In the genomic region with DNA sequence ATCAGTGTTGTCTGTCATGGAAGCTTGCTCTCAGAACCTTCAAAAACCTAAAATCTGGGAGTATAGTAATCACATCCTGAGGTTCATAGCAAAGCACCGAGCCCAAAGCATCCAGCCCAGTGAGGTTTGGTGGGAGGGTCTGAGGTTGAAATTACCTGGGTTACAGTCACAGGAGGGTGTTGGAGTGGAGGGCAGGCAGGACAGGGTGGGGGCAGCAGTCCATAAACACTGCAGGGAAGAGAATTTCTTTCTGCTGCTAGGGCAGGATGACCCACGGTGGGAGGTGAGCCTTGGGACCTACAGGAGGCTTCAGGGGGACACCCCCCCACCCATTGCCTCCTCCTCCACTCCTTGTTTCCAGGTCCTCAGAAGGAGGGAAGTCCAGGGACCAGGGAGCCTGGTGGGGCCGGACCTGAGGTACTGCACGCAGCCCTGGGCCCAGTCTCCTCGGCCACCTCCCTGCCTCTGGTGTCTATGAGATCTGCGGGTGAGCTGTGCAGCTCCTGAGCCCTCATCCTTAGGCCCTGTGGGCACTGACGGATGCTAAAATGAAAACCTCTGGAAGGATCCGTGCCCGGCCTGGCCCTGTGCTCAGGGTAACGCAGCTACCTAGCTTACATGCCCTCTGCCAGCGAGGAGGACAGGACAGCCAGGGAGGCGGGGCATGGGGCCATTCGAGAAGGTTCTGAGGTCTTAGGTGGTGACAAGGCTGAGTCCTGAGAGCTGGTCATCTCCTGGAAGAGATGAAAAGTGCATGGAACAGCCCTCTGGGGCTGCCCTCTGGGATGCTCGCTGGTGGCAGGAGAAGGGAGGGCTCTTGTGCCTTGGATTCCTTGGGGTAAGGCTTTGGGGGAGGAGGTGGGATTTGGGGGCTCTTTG, we compare ENCODE assay signal across 20 cellular contexts. TPM values are rescaled to one million over a fixed set of nuclear protein-coding genes. Genes with fewer than 3 reads are reported as not detected.
DNase-seq lines count a peak whose midpoint lies in the region; ATAC-seq and TF ChIP-seq lines count a peak whose summit lies in the region.
"Had no signal": no experiment of that assay in that cellular context is flagged by ENCODE, and none has a peak within 500 bp of the region (broad histone marks: within the 10 kb centered on the region; RNA-seq: fewer than 3 reads in every experiment).

No MANE protein-coding gene starts in this region.

- H3K36me3 Mint-ChIP-seq in T-helper 17 cell (ENCODE audit: low read depth), result peaks cover 3% of the 10 kb centered on the region
- H3K36me3 Mint-ChIP-seq: T-cell had no signal

- no peak for TF ChIP-seq EP300 in esophagus muscularis mucosa (IDR thresholded peaks at IDR 0.05)

- TF ChIP-seq POLR2A in esophagus muscularis mucosa (IDR thresholded peaks at IDR 0.05; ENCODE audit: low read depth), result no peak

- no peak overlapping the region for H3K9ac ChIP-seq in parathyroid adenoma

- no peak overlapping the region for H3K27ac Mint-ChIP-seq in T-helper 17 cell
- H3K27ac Mint-ChIP-seq: activated T-helper 17 cell treated with anti-CD3 and anti-CD28 coated beads, Interleukin-2, amount 50 U/mL, for 72 hours; stimulated activated naive CD8-positive, alpha-beta T cell treated with anti-CD3 and anti-CD28 coated beads, Interleukin-15, Interleukin-2, amounts not matched to agents 100 ng/mL and 50 ng/mL, for 24 hours; T-cell had no signal

- no peaks in the 10 kb centered on the region for H3K79me2 ChIP-seq in parathyroid adenoma

- H3K27ac ChIP-seq in esophagus muscularis mucosa (replicated peaks in 1 of 4) (peak overlapping the region; percentile 74 to 82 (median 76)), parathyroid adenoma (no peak overlapping the region), tibial artery (peak overlapping the region; percentile 18 to 70), substantia nigra (ENCODE audit: low read depth, low read length, poor library complexity, severe bottlenecking) (no peak overlapping the region)
- H3K27ac ChIP-seq: lower lobe of right lung had no signal

- H3K27me3 ChIP-seq in esophagus muscularis mucosa (peaks cover 0 to 22% (median 0%) of the 10 kb centered on the region in 4 donors), parathyroid adenoma (ENCODE audit: control insufficient read depth, insufficient read depth, low read length) (no peaks in the 10 kb centered on the region), tibial artery (peaks cover 0 to 18% of the 10 kb centered on the region in 2 donors)

- peaks cover 4% of the 10 kb centered on the region for H3K4me1 Mint-ChIP-seq in T-helper 17 cell
- H3K4me1 Mint-ChIP-seq: activated T-helper 17 cell treated with anti-CD3 and anti-CD28 coated beads, Interleukin-2, amount 50 U/mL, for 72 hours had no signal

- ATAC-seq in T-helper 17 cell, result no peak
- ATAC-seq: activated T-helper 17 cell treated with anti-CD3 and anti-CD28 coated beads, Interleukin-2, amount 50 U/mL, for 72 hours; T-cell had no signal

- no peaks in the 10 kb centered on the region for H3K9me3 ChIP-seq in T-helper 17 cell (ENCODE audit: control insufficient read depth, low read length, poor library complexity, severe bottlenecking)
- H3K9me3 ChIP-seq in esophagus muscularis mucosa, result no peaks in the 10 kb centered on the region
- no peaks in the 10 kb centered on the region for H3K9me3 ChIP-seq in parathyroid adenoma (ENCODE audit: control insufficient read depth, low read length)
- no peaks in the 10 kb centered on the region for H3K9me3 ChIP-seq in tibial artery
- H3K9me3 ChIP-seq: adrenal gland, lower lobe of right lung, MG63 had no signal

- 86% methylated on average over 14 of the region's 14 CpGs for WGBS in esophagus muscularis mucosa

- H3K4me2 ChIP-seq in parathyroid adenoma (ENCODE audit: low read length), result no peak overlapping the region

- peaks cover 9 to 37% (median 27%) of the 10 kb centered on the region in 4 donors for H3K4me1 ChIP-seq in esophagus muscularis mucosa
- H3K4me1 ChIP-seq in parathyroid adenoma, result peaks cover 6% of the 10 kb centered on the region
- peaks cover 0 to 17% (median 9%) of the 10 kb centered on the region in 4 donors for H3K4me1 ChIP-seq in tibial artery
- H3K4me1 ChIP-seq: Caco-2 had no signal

- H3K4me3 ChIP-seq in esophagus muscularis mucosa (no peak overlapping the region), parathyroid adenoma (ENCODE audit: low read depth, low read length) (no peak overlapping the region), tibial artery (no peak overlapping the region)
- H3K4me3 ChIP-seq: MG63 had no signal

- intact Hi-C loops in esophagus muscularis mucosa (cut with DNase I) (loop anchor here (10.0 kb wide), 1 partner anchor 759 kb away; a partner anchor contains a TSS), tibial artery (cut with DNase I; ENCODE audit: low total_unique reads) (loop anchor here (10.0 kb wide), 1 partner anchor 629 kb away; no protein-coding TSS in a partner anchor)

- peaks cover 42% of the 10 kb centered on the region for H3K27me3 Mint-ChIP-seq in T-helper 17 cell

- no peak for DNase-seq in T-helper 17 cell
- DNase-seq in esophagus muscularis mucosa (ENCODE audit: extremely low spot score), result peak; percentile 91
- no peak for DNase-seq in tibial artery
- no peak for DNase-seq in activated CD4-positive, alpha-beta T cell treated with anti-CD3 and anti-CD28 coated beads for 1 hour
- no peak for DNase-seq in substantia nigra (lab: John Stamatoyannopoulos, UW)
- no peak for DNase-seq in SKM-1 treated with dmso at 0.1 percent for 144 hours (lab: John Stamatoyannopoulos, UW; ENCODE audit: unreplicated experiment)
- DNase-seq: activated CD4-positive, CD25-positive, alpha-beta regulatory T cell; activated CD8-positive, alpha-beta memory T cell treated with anti-CD3 and anti-CD28 coated beads for 24 hours; adrenal gland; AML-193; Caco-2; cerebellar nuclear complex; lower lobe of right lung; MG63; NCI-H1694 treated with DMSO at 0.1 percent for 48 hours; NCI-H446 treated with DMSO at 0.1 percent for 48 hours; T-cell had no signal

- peak overlapping the region; percentile 9 for H3K4me3 Mint-ChIP-seq in T-helper 17 cell
- H3K4me3 Mint-ChIP-seq: activated T-helper 17 cell treated with anti-CD3 and anti-CD28 coated beads, Interleukin-2, amount 50 U/mL, for 72 hours; stimulated activated naive CD8-positive, alpha-beta T cell treated with anti-CD3 and anti-CD28 coated beads, Interleukin-15, Interleukin-2, amounts not matched to agents 100 ng/mL and 50 ng/mL, for 24 hours had no signal

- H2AFZ ChIP-seq in parathyroid adenoma, result peak overlapping the region; percentile 15

- no peaks in the 10 kb centered on the region for H3K36me3 ChIP-seq in esophagus muscularis mucosa
- no peaks in the 10 kb centered on the region for H3K36me3 ChIP-seq in parathyroid adenoma (ENCODE audit: control insufficient read depth, insufficient read depth, low read length)
- H3K36me3 ChIP-seq in tibial artery, result no peaks in the 10 kb centered on the region
- H3K36me3 ChIP-seq: adrenal gland, lower lobe of right lung, MG63 had no signal

- TF ChIP-seq CTCF in esophagus muscularis mucosa (IDR thresholded peaks at IDR 0.05) (no peak), parathyroid adenoma (IDR thresholded peaks at IDR 0.05) (no peak), tibial artery (IDR thresholded peaks at IDR 0.05) (no peak)

RNA-seq across cellular contexts. Expression of a gene that starts 1.8 kb away (rescaled TPM):
- not detected for total RNA-seq in T-helper 17 cell
- total RNA-seq in esophagus muscularis mucosa, result 1 to 10 TPM; 4.8 to 9.1 (median 5.7) TPM
- total RNA-seq: activated T-helper 17 cell treated with anti-CD3 and anti-CD28 coated beads, Interleukin-2, amount 50 U/mL, for 72 hours; Caco-2 had no signal

Comparison
In these comparisons a context has a peak if more than half of its experiments do, and no peak if none do; other contexts are left out.
1. H3K27ac ChIP-seq: peak in esophagus muscularis mucosa (4 of 4) and tibial artery (2 of 2); none in parathyroid adenoma (single experiment) and substantia nigra (single experiment).
2. RNA of a gene that starts 1.8 kb away (total RNA-seq): 4.8 to 9.1 TPM in esophagus muscularis mucosa; not detected in T-helper 17 cell; every median in the first group is over 4 times any median in the second.